In the genomic region with DNA sequence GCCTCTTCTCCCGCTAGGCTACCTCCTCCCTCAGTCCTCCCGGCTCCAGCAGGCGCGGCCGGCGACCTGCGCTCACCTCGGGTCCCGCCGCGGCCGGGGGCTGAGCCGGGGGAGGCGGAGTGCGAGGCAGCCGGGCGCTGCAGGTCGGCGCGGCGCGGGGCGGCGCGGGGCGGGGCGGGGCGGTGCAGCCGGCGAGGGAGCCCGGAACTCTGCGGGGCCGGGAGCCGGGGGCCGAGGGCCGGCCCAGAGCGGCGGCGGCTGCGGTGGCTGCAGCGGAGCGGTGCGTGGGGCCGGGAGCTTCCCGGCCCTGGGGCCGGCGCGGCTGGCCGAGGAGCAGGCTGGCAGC, we compare ENCODE assay signal across 8 cellular contexts. TPM values are rescaled to one million over a fixed set of nuclear protein-coding genes. Genes with fewer than 3 reads are reported as not detected.
A peak's percentile ranks its signal among the peaks of the same experiment; 100 is the strongest.
DNase-seq lines count a peak whose midpoint lies in the region; ATAC-seq and TF ChIP-seq lines count a peak whose summit lies in the region.

No MANE protein-coding gene starts in this region.

- no peaks in the 10 kb centered on the region for H3K9me2 ChIP-seq in PC-9 (ENCODE audit: insufficient read depth)

- H3K27ac ChIP-seq in PC-9 (no peak overlapping the region), angular gyrus (ENCODE audit: low read depth, low read length) (peak overlapping the region; percentile 52)

- H3F3A ChIP-seq in PC-9 (ENCODE audit: insufficient read depth, low read depth), result peaks cover 12% of the 10 kb centered on the region; the same call in 1 of the 2 replicates

- no peaks in the 10 kb centered on the region for H3K9me3 ChIP-seq in PC-9 (ENCODE audit: insufficient read depth, low read depth)

- POLR2A ChIA-PET in PC-9 (lab: Charles Lee; ENCODE audit: unreplicated experiment), result no interaction called here

- DNase-seq in NCI-H1417 (lab: John Stamatoyannopoulos, UW), result peak in 2 of 3 experiments; percentile 11 to 36
- DNase-seq in NCI-H1417 treated with DMSO at 0.1 percent for 48 hours (lab: John Stamatoyannopoulos, UW), result no peak
- no peak for DNase-seq in PC-9
- peak; percentile 70 for DNase-seq in iPS-NIHi11 (ENCODE audit: low spot score)
- peak; percentile 65 to 71 for DNase-seq in stimulated activated CD4-positive, alpha-beta T cell treated with anti-CD3 and anti-CD28 coated beads, Interleukin-2, amount 100 ng/mL, for 24 hours
- no peak for DNase-seq in cerebellum (ENCODE audit: low spot score)

- ATAC-seq in HG02798 (IDR thresholded peaks at IDR 0.05; ENCODE audit: poor library complexity, unreplicated experiment), result peak; percentile 50

- CTCF ChIA-PET in PC-9 (lab: Charles Lee), result interaction anchor here (0.7 kb wide), 1 partner anchor 11 kb away, joined by 3 read pairs; no protein-coding TSS in a partner anchor

- H3K79me2 ChIP-seq in PC-9 (ENCODE audit: low read depth), result peaks cover 14% of the 10 kb centered on the region

- TF ChIP-seq CTCF in PC-9 (conservative IDR thresholded peaks at IDR 0.05), result no peak

- H4K20me1 ChIP-seq in PC-9 (ENCODE audit: insufficient read depth), result no peaks in the 10 kb centered on the region

- BruUV-seq in PC-9 (replicated peaks; lab: Mats Ljungman, UMichigan), result no TSS peak

- no peaks in the 10 kb centered on the region for H3K36me3 ChIP-seq in PC-9 (ENCODE audit: low read depth)

- no peak overlapping the region; the same call in 1 of the 2 replicates for H2AFZ ChIP-seq in PC-9

- H3K27me3 ChIP-seq in PC-9 (ENCODE audit: insufficient read depth, low read depth), result no peaks in the 10 kb centered on the region

- H3K4me1 ChIP-seq in PC-9 (replicated peaks; ENCODE audit: insufficient read depth), result peaks cover 11% of the 10 kb centered on the region

- intact Hi-C loops in PC-9 (cut with micrococcal nuclease; ENCODE audit: unreplicated experiment), result loop anchor here (1.0 to 5.0 kb wide), 4 partner anchors 25 to 135 kb away; no protein-coding TSS in a partner anchor

- H3K4me2 ChIP-seq in PC-9, result peak overlapping the region; percentile 90

- peak overlapping the region; percentile 59; the same call in 1 of the 2 replicates for H3K4me3 ChIP-seq in PC-9

RNA-seq across cellular contexts. Expression of a gene that starts 0.4 kb away (rescaled TPM):
- total RNA-seq in PC-9 (2021) (8.6 and 8.9 TPM in 2 replicates), cerebellum (12.7 TPM)

Comparison
In these comparisons a context has a peak if more than half of its experiments do, and no peak if none do; other contexts are left out.
1. DNase-seq: peak in NCI-H1417 (2 of 3), iPS-NIHi11 (single experiment) and stimulated activated CD4-positive, alpha-beta T cell treated with anti-CD3 and anti-CD28 coated beads, Interleukin-2, amount 100 ng/mL, for 24 hours (2 of 2); none in NCI-H1417 treated with DMSO at 0.1 percent for 48 hours (single experiment), PC-9 (0 of 2) and cerebellum (single experiment).